26 cellular contexts compared by ENCODE assay signal in the genomic region with DNA sequence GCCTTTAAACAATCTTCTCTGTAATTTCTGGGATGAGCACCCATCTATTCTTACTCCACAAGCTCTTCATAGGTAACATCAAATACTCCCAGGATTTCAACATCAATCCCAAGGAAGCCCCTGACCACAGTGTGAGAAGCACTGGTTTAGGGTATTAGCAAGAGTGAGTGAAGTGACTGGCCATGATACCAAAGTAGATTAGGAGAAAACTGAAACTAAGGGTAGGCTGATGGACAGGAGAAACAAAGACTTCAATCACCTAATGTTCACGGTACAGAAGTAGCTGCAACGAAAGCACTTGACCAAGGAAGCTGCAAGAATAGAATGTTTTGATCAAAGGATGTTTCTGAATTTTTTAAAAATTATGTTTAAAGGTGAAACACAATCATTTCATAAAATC.
"Had no signal": no experiment of that assay in that cellular context is flagged by ENCODE, and none has a peak within 500 bp of the region (broad histone marks: within the 10 kb centered on the region; RNA-seq: fewer than 3 reads in every experiment).

No MANE protein-coding gene starts in this region.

- H3K27ac ChIP-seq: body of pancreas, colonic mucosa, esophagus muscularis mucosa, gastroesophageal sphincter, WERI-Rb-1 had no signal

- H3K4me3 ChIP-seq: body of pancreas, colonic mucosa, esophagus muscularis mucosa, gastroesophageal sphincter had no signal

- ATAC-seq: activated CD4-positive, CD25-positive, alpha-beta regulatory T cell treated with anti-CD3 and anti-CD28 coated beads, Interleukin-2, amount 50 U/mL, for 24 hours; activated CD8-positive, alpha-beta T cell treated with anti-CD3 and anti-CD28 coated beads for 36 hours; activated T-cell treated with anti-CD3 and anti-CD28 coated beads, Interleukin-2, amount 50 U/mL, for 4 hours; activated T-helper 17 cell treated with anti-CD3 and anti-CD28 coated beads, Interleukin-2, amount 50 U/mL, for 72 hours; body of pancreas; gastroesophageal sphincter had no signal

- H3K27me3 ChIP-seq: body of pancreas, colonic mucosa, esophagus muscularis mucosa, gastroesophageal sphincter had no signal

- DNase-seq: activated B cell treated with CpG ODN at 0.5 μM for 24 hours; activated CD4-positive, alpha-beta T cell treated with anti-CD3 and anti-CD28 coated beads for 48 hours; activated CD4-positive, alpha-beta T cell treated with anti-CD3 and anti-CD28 coated beads, Interleukin-2, amount 50 U/mL, for 1 hour; activated CD4-positive, alpha-beta T cell treated with anti-CD3 and anti-CD28 coated beads, Interleukin-2, amount 50 U/mL, for 48 hours; activated CD8-positive, alpha-beta memory T cell treated with anti-CD3 and anti-CD28 coated beads for 24 hours; activated CD8-positive, alpha-beta T cell treated with anti-CD3 and anti-CD28 coated beads for 36 hours; activated effector memory CD4-positive, alpha-beta T cell treated with Interleukin-2 at 50 U/mL for 16 hours; activated gamma-delta T cell treated with Interleukin-2 at 50 U/mL for 16 hours; activated naive CD4-positive, alpha-beta T cell treated with anti-CD3 and anti-CD28 coated beads, Interleukin-2, amount 50 U/mL, for 16 hours; activated naive CD4-positive, alpha-beta T cell treated with Interleukin-2 at 50 U/mL for 16 hours; activated T-cell treated with anti-CD3 and anti-CD28 coated beads, Interleukin-2, amount 50 U/mL, for 4 hours; amygdala; aorta; body of pancreas; central memory CD4-positive, alpha-beta T cell; cerebellar nuclear complex; colonic mucosa; effector memory CD4-positive, alpha-beta T cell; endodermal cell; foreskin melanocyte; T-helper 2 cell; WERI-Rb-1 had no signal

- H3K9me3 ChIP-seq: body of pancreas, colonic mucosa, esophagus muscularis mucosa, gastroesophageal sphincter had no signal

- H3K4me1 ChIP-seq: colonic mucosa, gastroesophageal sphincter had no signal

- H3K36me3 ChIP-seq: colonic mucosa, esophagus muscularis mucosa, gastroesophageal sphincter, WERI-Rb-1 had no signal
